8 cellular contexts compared by ENCODE assay signal in genomic region chr21:45136927-45137611, GRCh38.
DNase-seq lines count a peak whose midpoint lies in the region; ATAC-seq, FAIRE-seq and TF ChIP-seq lines count a peak whose summit lies in the region.

No MANE protein-coding gene starts in this region.

- H3K4me1 Mint-ChIP-seq in WTC11: peaks cover 3% of the 10 kb centered on the region; the same call in 1 of the 2 replicates

- CTCF ChIA-PET in WTC11 (lab: Charles Lee): interaction anchor here (0.5 to 4.5 kb wide), 56 partner anchors 8 to 641 kb away, joined by 3 to 58 read pairs (median 5); no protein-coding TSS in a partner anchor

- 0 out of 2 replicates have a peak overlapping the region, but pooled peaks have one; percentile 22 for H3K27ac Mint-ChIP-seq in WTC11

- POLR2A ChIA-PET in WTC11 (lab: Charles Lee): interaction anchor here (1.0 kb wide), 1 partner anchor 170 kb away, joined by 3 read pairs; no protein-coding TSS in a partner anchor

- H3K27me3 Mint-ChIP-seq in WTC11 (ENCODE audit: low read depth): no peaks in the 10 kb centered on the region

- intact Hi-C loops in left colon (cut with DNase I, micrococcal nuclease): loop anchor here (2.0 to 5.0 kb wide), 2 partner anchors 188 to 190 kb away; no protein-coding TSS in a partner anchor

- no peak overlapping the region for H3K4me3 Mint-ChIP-seq in WTC11

- H3K9me3 Mint-ChIP-seq in WTC11: no peaks in the 10 kb centered on the region

- DNase-seq in NCI-H2196 (lab: John Stamatoyannopoulos, UW; ENCODE audit: unreplicated experiment) (peak; percentile 85), WTC11 (ENCODE audit: low spot score) (peak; percentile 90), cerebellar cortex (ENCODE audit: low spot score) (peak; percentile 93), left colon (peak; percentile 71 to 96)
- peak; percentile 51 for DNase-seq in stimulated activated CD4-positive, alpha-beta T cell treated with anti-CD3 and anti-CD28 coated beads, Interleukin-2, amount 100 ng/mL, for 4 hours (ENCODE audit: low read depth)

- FAIRE-seq in A204.1 (lab: Jason Lieb, UNC): peak; percentile 32

- H3K36me3 Mint-ChIP-seq in WTC11: no peaks in the 10 kb centered on the region

- ATAC-seq in WTC11 (peak; percentile 74), left colon (peak; percentile 62), HG02884 (IDR thresholded peaks at IDR 0.05; ENCODE audit: unreplicated experiment) (no peak)

- TF ChIP-seq CTCF in GM12874 (IDR thresholded peaks at IDR 0.05; ENCODE audit: insufficient read depth, low read depth, low read length): peak; percentile 90
- peak; percentile 57 for TF ChIP-seq CTCF in WTC11 (IDR thresholded peaks at IDR 0.05)

TF ChIP-seq in WTC11, 78 proteins besides CTCF, POLR2A, EP300 and RAD21:
- TF ChIP-seq AR (CRISPR knock-in tag; IDR thresholded peaks at IDR 0.05) (no peak), JAZF1 (CRISPR knock-in tag; IDR thresholded peaks at IDR 0.05) (no peak), PRRX2 (CRISPR knock-in tag; IDR thresholded peaks at IDR 0.05) (no peak), NR1H2 (CRISPR knock-in tag; IDR thresholded peaks at IDR 0.05) (no peak), CBFB (CRISPR knock-in tag; IDR thresholded peaks at IDR 0.05; ENCODE audit: low read depth) (no peak), EMX1 (CRISPR knock-in tag; IDR thresholded peaks at IDR 0.05) (no peak), PRDM15 (CRISPR knock-in tag; IDR thresholded peaks at IDR 0.05) (no peak), ERG (CRISPR knock-in tag; IDR thresholded peaks at IDR 0.05) (no peak), GRHL2 (CRISPR knock-in tag; IDR thresholded peaks at IDR 0.05; ENCODE audit: insufficient replicate concordance, severe bottlenecking) (no peak), CREM (CRISPR knock-in tag; IDR thresholded peaks at IDR 0.05) (no peak), ZMAT4 (CRISPR knock-in tag; IDR thresholded peaks at IDR 0.05) (no peak), SOX15 (CRISPR knock-in tag; IDR thresholded peaks at IDR 0.05) (no peak), NFATC4 (CRISPR knock-in tag; IDR thresholded peaks at IDR 0.05) (no peak), MXD4 (CRISPR knock-in tag; IDR thresholded peaks at IDR 0.05; ENCODE audit: borderline replicate concordance) (no peak), ZNF671 (CRISPR knock-in tag; IDR thresholded peaks at IDR 0.05) (no peak), PREB (CRISPR knock-in tag; IDR thresholded peaks at IDR 0.05; ENCODE audit: borderline replicate concordance) (no peak), KAT7 (CRISPR knock-in tag; IDR thresholded peaks at IDR 0.05; ENCODE audit: borderline replicate concordance) (no peak)
TF ChIP-seq in WTC11: peak in this region for 0.
